Comparison of ENCODE assay signal across 14 cellular contexts in the genomic region with DNA sequence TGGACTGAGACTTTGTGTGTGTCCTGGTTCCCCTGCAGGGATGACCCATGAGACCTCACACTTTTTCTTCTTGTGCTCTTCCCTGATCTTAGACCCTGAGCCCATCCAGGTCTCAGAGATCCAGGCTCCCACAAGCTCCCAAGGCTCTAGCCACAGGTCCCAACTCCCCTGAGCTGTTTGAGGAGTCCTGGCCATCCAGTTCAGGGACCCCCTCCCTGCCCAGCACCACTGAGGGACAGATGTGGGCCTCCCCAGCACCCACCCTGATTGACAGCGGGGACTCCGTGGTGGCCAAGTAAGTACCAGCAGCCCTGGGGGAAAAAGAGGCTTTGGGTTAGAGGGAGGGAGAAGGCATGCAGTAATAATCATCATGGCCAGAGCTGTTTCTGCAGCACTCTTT. TPM values are rescaled to one million over a fixed set of nuclear protein-coding genes. Genes with fewer than 3 reads are reported as not detected.
DNase-seq lines count a peak whose midpoint lies in the region; TF ChIP-seq lines count a peak whose summit lies in the region.
"Had no signal": no experiment of that assay in that cellular context is flagged by ENCODE, and none has a peak within 500 bp of the region (broad histone marks: within the 10 kb centered on the region; RNA-seq: fewer than 3 reads in every experiment).

No MANE protein-coding gene starts in this region.

- H3K27ac ChIP-seq in OCI-LY1 (ENCODE audit: low read depth, low read length, poor library complexity, severe bottlenecking) (no peak overlapping the region), substantia nigra (ENCODE audit: low read depth, low read length, poor library complexity, severe bottlenecking) (no peak overlapping the region)
- H3K27ac ChIP-seq: prostate gland had no signal

- H3K4me2 ChIP-seq in OCI-LY1 (ENCODE audit: low read length), result peak overlapping the region; percentile 73; the same call in 1 of the 2 replicates

- CTCF ChIA-PET in activated naive CD4-positive, alpha-beta T cell treated with anti-CD3 and anti-CD28 coated beads for 36 hours (lab: Charles Lee), result no interaction called here

- H3K4me1 Mint-ChIP-seq in activated naive CD4-positive, alpha-beta T cell treated with anti-CD3 and anti-CD28 coated beads for 36 hours (ENCODE audit: low read depth), result peaks cover 20% of the 10 kb centered on the region
- H3K4me1 Mint-ChIP-seq in brain (peaks cover 44% of the 10 kb centered on the region), progenitor cell of endocrine pancreas (ENCODE audit: low read depth) (peaks cover 12% of the 10 kb centered on the region)

- no peaks in the 10 kb centered on the region for H3K9me3 ChIP-seq in OCI-LY1 (ENCODE audit: low read length)
- H3K9me3 ChIP-seq: prostate gland had no signal

- TF ChIP-seq CTCF in OCI-LY1 (IDR thresholded peaks at IDR 0.05; ENCODE audit: low read length) (no peak), brain (conservative IDR thresholded peaks at IDR 0.05) (no peak), progenitor cell of endocrine pancreas (IDR thresholded peaks at IDR 0.05; ENCODE audit: unreplicated experiment) (no peak)

- H2AFZ ChIP-seq in OCI-LY1 (ENCODE audit: low read length), result no peak overlapping the region

- H3K9me3 Mint-ChIP-seq in activated naive CD4-positive, alpha-beta T cell treated with anti-CD3 and anti-CD28 coated beads for 36 hours, result no peaks in the 10 kb centered on the region
- H3K9me3 Mint-ChIP-seq in brain (peaks cover 0 to 3% (median 0%) of the 10 kb centered on the region in 5 experiments), progenitor cell of endocrine pancreas (ENCODE audit: low read depth) (no peaks in the 10 kb centered on the region)

- H3K4me3 ChIP-seq in OCI-LY1 (ENCODE audit: low read depth, low read length, poor library complexity, severe bottlenecking), result peak overlapping the region; percentile 92

- H3F3A ChIP-seq in OCI-LY1 (ENCODE audit: insufficient read depth, low read length), result no peaks in the 10 kb centered on the region

- peak overlapping the region; percentile 90 for H3K4me3 Mint-ChIP-seq in activated naive CD4-positive, alpha-beta T cell treated with anti-CD3 and anti-CD28 coated beads for 36 hours
- peak overlapping the region; percentile 88 to 96 (median 96) for H3K4me3 Mint-ChIP-seq in brain
- H3K4me3 Mint-ChIP-seq in progenitor cell of endocrine pancreas (ENCODE audit: low read depth), result peak overlapping the region; percentile 94

- no peak overlapping the region for H3K27ac Mint-ChIP-seq in activated naive CD4-positive, alpha-beta T cell treated with anti-CD3 and anti-CD28 coated beads for 36 hours
- H3K27ac Mint-ChIP-seq in brain, result peak overlapping the region; percentile 41 to 99 (median 99)
- peak overlapping the region; percentile 74 for H3K27ac Mint-ChIP-seq in progenitor cell of endocrine pancreas

- DNase-seq in activated naive CD4-positive, alpha-beta T cell treated with anti-CD3 and anti-CD28 coated beads for 36 hours, result no peak
- DNase-seq in activated naive CD4-positive, alpha-beta T cell treated with anti-CD3 and anti-CD28 coated beads, Interleukin-2, amount 50 U/mL, for 16 hours, result no peak
- no peak for DNase-seq in progenitor cell of endocrine pancreas (ENCODE audit: low spot score, unreplicated experiment)
- DNase-seq in KG1 (lab: John Stamatoyannopoulos, UW), result no peak
- DNase-seq in NCI-H146 treated with DMSO at 0.1 percent for 48 hours (lab: John Stamatoyannopoulos, UW; ENCODE audit: unreplicated experiment), result no peak
- DNase-seq in substantia nigra (lab: John Stamatoyannopoulos, UW), result no peak
- DNase-seq: caudate nucleus; erythroblast; NCI-H226; stimulated activated CD4-positive, alpha-beta T cell treated with anti-CD3 and anti-CD28 coated beads, Interleukin-1b, Interleukin-23, amount 100 ng/mL, for 48 hours; T1000 had no signal

- H3K27me3 Mint-ChIP-seq in activated naive CD4-positive, alpha-beta T cell treated with anti-CD3 and anti-CD28 coated beads for 36 hours (ENCODE audit: low read depth), result peaks cover 8% of the 10 kb centered on the region
- H3K27me3 Mint-ChIP-seq in brain (peaks cover 6% of the 10 kb centered on the region), progenitor cell of endocrine pancreas (peaks cover 13% of the 10 kb centered on the region)

- no peaks in the 10 kb centered on the region for H3K9me2 ChIP-seq in OCI-LY1 (ENCODE audit: low read depth, low read length)

- peaks cover 21% of the 10 kb centered on the region for H3K36me3 Mint-ChIP-seq in activated naive CD4-positive, alpha-beta T cell treated with anti-CD3 and anti-CD28 coated beads for 36 hours (ENCODE audit: low read depth)
- H3K36me3 Mint-ChIP-seq in brain (peaks cover 20% of the 10 kb centered on the region), progenitor cell of endocrine pancreas (ENCODE audit: insufficient read depth) (peaks cover 13% of the 10 kb centered on the region)

- H3K27me3 ChIP-seq in OCI-LY1 (ENCODE audit: insufficient read depth, low read length), result no peaks in the 10 kb centered on the region

- peak overlapping the region; percentile 93; the same call in 1 of the 2 replicates for H3K9ac ChIP-seq in OCI-LY1 (ENCODE audit: low read length)

- H3K79me2 ChIP-seq in OCI-LY1 (ENCODE audit: insufficient read depth, low read length), result no peaks in the 10 kb centered on the region

- H3K4me1 ChIP-seq in OCI-LY1 (ENCODE audit: insufficient read depth, low read length, severe bottlenecking), result peaks cover 21% of the 10 kb centered on the region

- H4K20me1 ChIP-seq in OCI-LY1 (ENCODE audit: insufficient read depth, low read length), result no peaks in the 10 kb centered on the region

- intact Hi-C loops in activated naive CD4-positive, alpha-beta T cell treated with anti-CD3 and anti-CD28 coated beads for 36 hours (cut with micrococcal nuclease), result no loop called here

- H3K36me3 ChIP-seq in OCI-LY1 (ENCODE audit: insufficient read depth, low read length), result peaks cover 28% of the 10 kb centered on the region
- H3K36me3 ChIP-seq: prostate gland had no signal

RNA-seq across cellular contexts. Expression of gene PROSER3, which starts 1.7 kb away (rescaled TPM):
- total RNA-seq in activated naive CD4-positive, alpha-beta T cell treated with anti-CD3 and anti-CD28 coated beads for 36 hours, result 10 to 100 TPM; 45.3 to 47.4 TPM
- polyA plus RNA-seq in brain (ENCODE audit: insufficient read depth, low read depth, low replicate concordance), result 18.7 TPM
- total RNA-seq in progenitor cell of endocrine pancreas, result 58.6 and 62.3 TPM in 2 replicates

RNA-seq across cellular contexts. Expression of gene HSPB6, which starts 2.9 kb away (rescaled TPM):
- under 1 TPM; 0.40 to 0.55 TPM for total RNA-seq in activated naive CD4-positive, alpha-beta T cell treated with anti-CD3 and anti-CD28 coated beads for 36 hours
- polyA plus RNA-seq in brain (ENCODE audit: insufficient read depth, low read depth, low replicate concordance), result 25.1 TPM
- total RNA-seq in progenitor cell of endocrine pancreas, result 0.33 TPM in 1 of 2 replicates, not detected in the other

RNA-seq across cellular contexts. Expression of gene LIN37, which starts 11.3 kb away (rescaled TPM):
- 1 to 10 TPM; 5.7 to 9.7 TPM for total RNA-seq in activated naive CD4-positive, alpha-beta T cell treated with anti-CD3 and anti-CD28 coated beads for 36 hours
- 21.2 TPM for polyA plus RNA-seq in brain (ENCODE audit: insufficient read depth, low read depth, low replicate concordance)
- total RNA-seq in progenitor cell of endocrine pancreas, result 12.7 and 13.1 TPM in 2 replicates

RNA-seq across cellular contexts. Expression of gene PSENEN, which starts 14.2 kb away (rescaled TPM):
- total RNA-seq in activated naive CD4-positive, alpha-beta T cell treated with anti-CD3 and anti-CD28 coated beads for 36 hours, result 10 to 100 TPM; 32.4 to 37.7 TPM
- 153 TPM for polyA plus RNA-seq in brain (ENCODE audit: insufficient read depth, low read depth, low replicate concordance)
- total RNA-seq in progenitor cell of endocrine pancreas, result 81.4 and 83.8 TPM in 2 replicates

RNA-seq across cellular contexts. Expression of gene U2AF1L4, which starts 14.5 kb away (rescaled TPM):
- 10 to 100 TPM; 41.8 to 44.2 TPM for total RNA-seq in activated naive CD4-positive, alpha-beta T cell treated with anti-CD3 and anti-CD28 coated beads for 36 hours
- 20.6 TPM for polyA plus RNA-seq in brain (ENCODE audit: insufficient read depth, low read depth, low replicate concordance)
- 35.5 and 37.4 TPM in 2 replicates for total RNA-seq in progenitor cell of endocrine pancreas
